Comparison of ENCODE assay signal across 1 cellular context in the genomic region with DNA sequence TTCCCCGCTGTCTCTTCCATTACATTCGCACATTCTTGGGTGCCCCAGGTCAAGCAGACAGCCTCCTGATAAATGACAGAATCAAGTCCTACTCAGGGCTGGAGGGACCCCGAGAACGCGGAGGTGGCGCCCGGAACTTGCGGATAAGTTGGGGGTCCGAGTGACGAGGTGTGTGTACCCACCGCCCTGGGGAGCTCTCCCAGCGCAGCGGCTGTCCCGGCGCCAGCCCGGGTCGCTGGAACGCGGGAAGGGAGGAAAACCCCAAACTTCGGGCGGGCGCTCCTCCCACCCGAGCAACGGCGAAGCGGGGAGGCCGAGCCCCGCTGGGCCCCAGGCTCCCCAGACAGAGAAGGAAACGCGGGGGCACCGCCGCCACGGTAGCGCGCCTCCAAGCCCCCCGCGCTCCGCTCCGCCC.
A peak's percentile ranks its signal among the peaks of the same experiment; 100 is the strongest.
TF ChIP-seq lines count a peak whose summit lies in the region.

No MANE protein-coding gene starts in this region.

TF ChIP-seq in GM12878, 131 proteins besides CTCF, POLR2A, EP300 and RAD21:
- TF ChIP-seq RUNX3 (IDR thresholded peaks at IDR 0.05; ENCODE audit: low read length) (0 out of 2 replicates have a peak, but pooled peaks have one; percentile 10), ATF7 (IDR thresholded peaks at IDR 0.05; ENCODE audit: low read depth) (no peak), BCL11A (IDR thresholded peaks at IDR 0.05; ENCODE audit: low read depth, low read length) (0 out of 2 replicates have a peak, but pooled peaks have one; percentile 29), CREB1 (IDR thresholded peaks at IDR 0.05; ENCODE audit: low read depth) (0 out of 2 replicates have a peak, but pooled peaks have one; percentile 19)
- TF ChIP-seq, protein P1, sequence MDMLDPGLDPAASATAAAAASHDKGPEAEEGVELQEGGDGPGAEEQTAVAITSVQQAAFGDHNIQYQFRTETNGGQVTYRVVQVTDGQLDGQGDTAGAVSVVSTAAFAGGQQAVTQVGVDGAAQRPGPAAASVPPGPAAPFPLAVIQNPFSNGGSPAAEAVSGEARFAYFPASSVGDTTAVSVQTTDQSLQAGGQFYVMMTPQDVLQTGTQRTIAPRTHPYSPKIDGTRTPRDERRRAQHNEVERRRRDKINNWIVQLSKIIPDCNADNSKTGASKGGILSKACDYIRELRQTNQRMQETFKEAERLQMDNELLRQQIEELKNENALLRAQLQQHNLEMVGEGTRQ (IDR thresholded peaks at IDR 0.05; ENCODE audit: borderline replicate concordance, low read depth, low read length): no peak
- TF ChIP-seq, protein P2, sequence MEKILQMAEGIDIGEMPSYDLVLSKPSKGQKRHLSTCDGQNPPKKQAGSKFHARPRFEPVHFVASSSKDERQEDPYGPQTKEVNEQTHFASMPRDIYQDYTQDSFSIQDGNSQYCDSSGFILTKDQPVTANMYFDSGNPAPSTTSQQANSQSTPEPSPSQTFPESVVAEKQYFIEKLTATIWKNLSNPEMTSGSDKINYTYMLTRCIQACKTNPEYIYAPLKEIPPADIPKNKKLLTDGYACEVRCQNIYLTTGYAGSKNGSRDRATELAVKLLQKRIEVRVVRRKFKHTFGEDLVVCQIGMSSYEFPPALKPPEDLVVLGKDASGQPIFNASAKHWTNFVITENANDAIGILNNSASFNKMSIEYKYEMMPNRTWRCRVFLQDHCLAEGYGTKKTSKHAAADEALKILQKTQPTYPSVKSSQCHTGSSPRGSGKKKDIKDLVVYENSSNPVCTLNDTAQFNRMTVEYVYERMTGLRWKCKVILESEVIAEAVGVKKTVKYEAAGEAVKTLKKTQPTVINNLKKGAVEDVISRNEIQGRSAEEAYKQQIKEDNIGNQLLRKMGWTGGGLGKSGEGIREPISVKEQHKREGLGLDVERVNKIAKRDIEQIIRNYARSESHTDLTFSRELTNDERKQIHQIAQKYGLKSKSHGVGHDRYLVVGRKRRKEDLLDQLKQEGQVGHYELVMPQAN (conservative IDR thresholded peaks at IDR 0.05): peak; percentile 93; the same call in 1 of the 2 replicates
